ENCODE assay signal across 9 cellular contexts in the genomic region with DNA sequence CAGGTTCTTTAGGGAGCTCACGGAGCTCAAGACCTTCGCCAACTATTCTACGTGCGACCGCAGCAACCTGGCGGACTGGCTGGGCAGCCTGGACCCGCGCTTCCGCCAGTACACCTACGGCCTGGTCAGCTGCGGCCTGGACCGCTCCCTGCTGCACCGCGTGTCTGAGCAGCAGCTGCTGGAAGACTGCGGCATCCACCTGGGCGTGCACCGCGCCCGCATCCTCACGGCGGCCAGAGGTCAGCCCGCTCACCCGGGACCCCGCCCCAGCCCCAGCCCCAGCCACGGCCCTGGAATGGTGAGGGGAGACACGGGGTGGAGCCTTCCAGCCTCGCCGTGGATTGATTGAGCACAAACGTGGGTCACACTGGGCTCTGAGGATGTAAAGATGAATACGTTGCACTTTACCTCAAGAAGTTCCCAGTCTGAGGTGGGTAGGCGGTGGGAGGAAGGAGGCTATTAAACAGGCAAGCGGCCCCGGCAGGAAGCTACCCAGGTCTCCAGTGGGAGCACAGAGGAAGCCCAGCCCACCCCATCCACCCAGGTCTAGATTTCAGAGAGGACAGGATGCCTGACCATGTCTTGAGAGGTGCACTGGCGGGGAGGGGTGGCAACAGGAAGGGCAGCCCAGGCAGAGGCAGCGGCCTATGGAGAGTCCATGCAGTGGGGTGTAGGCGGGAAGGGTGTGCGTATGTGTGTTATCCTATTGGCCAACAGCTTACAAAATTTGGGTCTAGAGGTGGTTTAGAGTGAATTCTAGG. TPM values are rescaled to one million over a fixed set of nuclear protein-coding genes. Genes with fewer than 3 reads are reported as not detected.
A peak's percentile ranks its signal among the peaks of the same experiment; 100 is the strongest.
DNase-seq lines count a peak whose midpoint lies in the region; ATAC-seq and TF ChIP-seq lines count a peak whose summit lies in the region.
"Had no signal": no experiment of that assay in that cellular context is flagged by ENCODE, and none has a peak within 500 bp of the region (broad histone marks: within the 10 kb centered on the region; RNA-seq: fewer than 3 reads in every experiment).

No MANE protein-coding gene starts in this region.

- H3K79me1 ChIP-seq in mesenchymal stem cell (replicated peaks; ENCODE audit: low read length, poor library complexity, severe bottlenecking), result peaks cover 1% of the 10 kb centered on the region

- no peak overlapping the region for H2BK12ac ChIP-seq in mesenchymal stem cell (ENCODE audit: low read length in 2 of 2)

- POLR2A ChIA-PET in activated naive CD8-positive, alpha-beta T cell treated with anti-CD3 and anti-CD28 coated beads, Interleukin-2, amount 10 ng/mL, durations not matched to agents 7 days and 5 days (lab: Charles Lee), result interaction anchor here (0.9 to 3.0 kb wide), 9 partner anchors 12 to 161 kb away, joined by 3 to 31 read pairs (median 6); a partner anchor contains a TSS
- POLR2A ChIA-PET in OCI-LY7 (lab: Charles Lee), result no interaction called here

- no peak overlapping the region for H2BK5ac ChIP-seq in mesenchymal stem cell (ENCODE audit: low read depth, low read length, poor library complexity, severe bottlenecking)

- no peak overlapping the region for H3K23ac ChIP-seq in mesenchymal stem cell (ENCODE audit: low read length in 2 of 2)

- no peak for TF ChIP-seq CTCF in OCI-LY7 (conservative IDR thresholded peaks at IDR 0.05; ENCODE audit: low read length)

- H3K9me3 ChIP-seq in BLaER1 treated with 17β-estradiol and CSF1 and Interleukin-3, amounts not matched to agents 10 nM and 100 nM (replicated peaks in 1 of 11), result no peaks in the 10 kb centered on the region
- H3K9me3 ChIP-seq in mesenchymal stem cell (ENCODE audit: control insufficient read depth, low read length), result no peaks in the 10 kb centered on the region
- no peaks in the 10 kb centered on the region for H3K9me3 ChIP-seq in OCI-LY7 (ENCODE audit: low read length)

- H3K36me3 Mint-ChIP-seq in activated naive CD8-positive, alpha-beta T cell treated with anti-CD3 and anti-CD28 coated beads, Interleukin-2, amount 10 ng/mL, durations not matched to agents 7 days and 5 days, result peaks cover 17% of the 10 kb centered on the region

- H4K91ac ChIP-seq in mesenchymal stem cell (ENCODE audit: low read length), result peak overlapping the region; percentile 25

- H3K14ac ChIP-seq in mesenchymal stem cell (ENCODE audit: low read length in 2 of 2), result no peak overlapping the region

- no peak overlapping the region for H2AFZ ChIP-seq in mesenchymal stem cell (ENCODE audit: low read depth, low read length)
- H2AFZ ChIP-seq in OCI-LY7 (ENCODE audit: low read length), result no peak overlapping the region

- H3K4me3 Mint-ChIP-seq in activated naive CD8-positive, alpha-beta T cell treated with anti-CD3 and anti-CD28 coated beads, Interleukin-2, amount 10 ng/mL, durations not matched to agents 7 days and 5 days, result peak overlapping the region; percentile 96

- peaks cover 18 to 36% (median 29%) of the 10 kb centered on the region in 11 experiments for H3K27me3 ChIP-seq in BLaER1 treated with 17β-estradiol and CSF1 and Interleukin-3, amounts not matched to agents 10 nM and 100 nM
- H3K27me3 ChIP-seq in mesenchymal stem cell (ENCODE audit: control insufficient read depth in 1 of 2, insufficient read depth in 1 of 2, low read length in 2 of 2), result peaks cover 16 to 33% of the 10 kb centered on the region in 2 experiments

- peaks cover 0 to 50% (median 8%) of the 10 kb centered on the region in 11 experiments; a peak in 12 of 22 replicates for H4K20me1 ChIP-seq in BLaER1 treated with 17β-estradiol and CSF1 and Interleukin-3, amounts not matched to agents 10 nM and 100 nM
- H4K20me1 ChIP-seq in OCI-LY7 (ENCODE audit: insufficient read depth, low read length), result no peaks in the 10 kb centered on the region; the same call in 1 of the 2 replicates

- H3K27ac ChIP-seq in BLaER1 treated with 17β-estradiol and CSF1 and Interleukin-3, amounts not matched to agents 10 nM and 100 nM, result no peak overlapping the region
- no peak overlapping the region for H3K27ac ChIP-seq in mesenchymal stem cell (ENCODE audit: low read length, poor library complexity, severe bottlenecking)
- no peak overlapping the region for H3K27ac ChIP-seq in OCI-LY7 (ENCODE audit: low read depth, low read length, poor library complexity, severe bottlenecking)

- no peak for DNase-seq in activated naive CD8-positive, alpha-beta T cell treated with anti-CD3 and anti-CD28 coated beads, Interleukin-2, amount 10 ng/mL, durations not matched to agents 7 days and 5 days
- DNase-seq in mesenchymal stem cell, result no peak
- no peak for DNase-seq in OCI-LY7 (ENCODE audit: low spot score)
- no peak for DNase-seq in GM03348 (ENCODE audit: low spot score)
- no peak for DNase-seq in activated gamma-delta T cell (lab: John Stamatoyannopoulos, UW)

- peak overlapping the region; percentile 52 to 70 (median 58) for H3K4me3 ChIP-seq in BLaER1 treated with 17β-estradiol and CSF1 and Interleukin-3, amounts not matched to agents 10 nM and 100 nM
- no peak overlapping the region for H3K4me3 ChIP-seq in mesenchymal stem cell (ENCODE audit: insufficient read depth in 1 of 2, low read depth in 1 of 2, low read length in 2 of 2)
- H3K4me3 ChIP-seq in OCI-LY7 (ENCODE audit: low read depth, low read length, poor library complexity, severe bottlenecking), result no peak overlapping the region

- ATAC-seq in HG02759 (IDR thresholded peaks at IDR 0.05; ENCODE audit: unreplicated experiment) (peak; percentile 23), HG02884 (IDR thresholded peaks at IDR 0.05; ENCODE audit: unreplicated experiment) (no peak)
- ATAC-seq in activated naive CD8-positive, alpha-beta T cell treated with anti-CD3 and anti-CD28 coated beads, Interleukin-2, amount 10 ng/mL, durations not matched to agents 7 days and 5 days (ENCODE audit: low read depth), result peak; percentile 13

- H3K27ac Mint-ChIP-seq in activated naive CD8-positive, alpha-beta T cell treated with anti-CD3 and anti-CD28 coated beads, Interleukin-2, amount 10 ng/mL, durations not matched to agents 7 days and 5 days, result peak overlapping the region; percentile 92

- CTCF ChIA-PET in OCI-LY7 (lab: Charles Lee; ENCODE audit: unreplicated experiment), result no interaction called here

- no peak overlapping the region for H2BK120ac ChIP-seq in mesenchymal stem cell (ENCODE audit: low read depth, low read length)

- peaks cover 22% of the 10 kb centered on the region for H3K4me1 Mint-ChIP-seq in activated naive CD8-positive, alpha-beta T cell treated with anti-CD3 and anti-CD28 coated beads, Interleukin-2, amount 10 ng/mL, durations not matched to agents 7 days and 5 days

- peak overlapping the region in 1 of 2 experiments; percentile 13 for H3K4ac ChIP-seq in mesenchymal stem cell (ENCODE audit: low read depth in 1 of 2, low read length in 2 of 2)

- intact Hi-C loops in OCI-LY7 (cut with micrococcal nuclease; ENCODE audit: unreplicated experiment), result no loop called here

- peak overlapping the region in 9 of 11 experiments; percentile 55 to 76 (median 62); a peak in 12 of 22 replicates for H3K9ac ChIP-seq in BLaER1 treated with 17β-estradiol and CSF1 and Interleukin-3, amounts not matched to agents 10 nM and 100 nM
- H3K9ac ChIP-seq in mesenchymal stem cell (ENCODE audit: low read length), result no peak overlapping the region

- H3K4me1 ChIP-seq in BLaER1 treated with 17β-estradiol and CSF1 and Interleukin-3, amounts not matched to agents 10 nM and 100 nM, result peaks cover 17 to 29% (median 27%) of the 10 kb centered on the region in 10 experiments; a peak in 19 of 20 replicates
- H3K4me1 ChIP-seq in mesenchymal stem cell (ENCODE audit: control insufficient read depth, insufficient read depth, low read depth, low read length), result peaks cover 11% of the 10 kb centered on the region
- no peaks in the 10 kb centered on the region for H3K4me1 ChIP-seq in OCI-LY7 (ENCODE audit: insufficient read depth, low read length, poor library complexity, severe bottlenecking)

- no peaks in the 10 kb centered on the region for H3K27me3 Mint-ChIP-seq in activated naive CD8-positive, alpha-beta T cell treated with anti-CD3 and anti-CD28 coated beads, Interleukin-2, amount 10 ng/mL, durations not matched to agents 7 days and 5 days

- H3K9me2 ChIP-seq in OCI-LY7 (ENCODE audit: insufficient read depth, low read length), result no peaks in the 10 kb centered on the region

- H2BK15ac ChIP-seq in mesenchymal stem cell (ENCODE audit: low read depth, poor library complexity, severe bottlenecking), result no peak overlapping the region

- no peak overlapping the region for H4K8ac ChIP-seq in mesenchymal stem cell (ENCODE audit: low read length)

- BruUV-seq in OCI-LY7 (replicated peaks; lab: Mats Ljungman, UMichigan), result no TSS peak

- H3K36me3 ChIP-seq in BLaER1 treated with 17β-estradiol and CSF1 and Interleukin-3, amounts not matched to agents 10 nM and 100 nM, result peaks cover 25 to 55% (median 38%) of the 10 kb centered on the region in 11 experiments
- H3K36me3 ChIP-seq in mesenchymal stem cell (ENCODE audit: control insufficient read depth in 1 of 2, insufficient read depth in 2 of 2, low read depth in 1 of 2, low read length in 2 of 2) (peaks cover 17 to 18% of the 10 kb centered on the region in 2 experiments), OCI-LY7 (ENCODE audit: insufficient read depth, low read length) (peaks cover 8% of the 10 kb centered on the region)

- no peak overlapping the region for H3K18ac ChIP-seq in mesenchymal stem cell (ENCODE audit: low read depth in 1 of 2, low read length in 2 of 2)

- H2AK5ac ChIP-seq in mesenchymal stem cell (ENCODE audit: low read length, severe bottlenecking), result no peak overlapping the region

- WGBS in mesenchymal stem cell, result 50% methylated on average over 34 of the region's 37 CpGs

- H3K4me2 ChIP-seq in BLaER1 treated with 17β-estradiol and CSF1 and Interleukin-3, amounts not matched to agents 10 nM and 100 nM, result peak overlapping the region; percentile 81 to 98 (median 94)
- H3K4me2 ChIP-seq in mesenchymal stem cell (ENCODE audit: low read length, poor library complexity, severe bottlenecking) (no peak overlapping the region), OCI-LY7 (ENCODE audit: low read length) (no peak overlapping the region)

- H3K79me2 ChIP-seq in OCI-LY7 (ENCODE audit: insufficient read depth, low read depth, low read length), result no peaks in the 10 kb centered on the region

- no peaks in the 10 kb centered on the region for H3K9me3 Mint-ChIP-seq in activated naive CD8-positive, alpha-beta T cell treated with anti-CD3 and anti-CD28 coated beads, Interleukin-2, amount 10 ng/mL, durations not matched to agents 7 days and 5 days

RNA-seq across cellular contexts. Expression of a gene that starts 13.7 kb away (rescaled TPM):
- 10 to 100 TPM; 25.6 to 25.8 TPM for total RNA-seq in activated naive CD8-positive, alpha-beta T cell treated with anti-CD3 and anti-CD28 coated beads, Interleukin-2, amount 10 ng/mL, durations not matched to agents 7 days and 5 days
- 4.1 TPM for polyA plus RNA-seq in mesenchymal stem cell (2013, experiment 1 of 2)
- 3.9 TPM for polyA plus RNA-seq in mesenchymal stem cell (2013, experiment 2 of 2)
- total RNA-seq in OCI-LY7 (2014; rRNA removed; shearing (Covaris generic)), result 4.7 and 7.5 TPM in 2 replicates
- 21.3 and 21.7 TPM in 2 replicates for total RNA-seq in OCI-LY7 (2022)

RNA-seq across cellular contexts. Expression of a gene that starts 15.1 kb away (rescaled TPM):
- under 1 TPM in 1 of 2 experiments, not detected in 1; 0.28 TPM for total RNA-seq in activated naive CD8-positive, alpha-beta T cell treated with anti-CD3 and anti-CD28 coated beads, Interleukin-2, amount 10 ng/mL, durations not matched to agents 7 days and 5 days
- polyA plus RNA-seq in mesenchymal stem cell (2013, experiment 1 of 2), result 0.76 TPM
- 0.58 TPM for polyA plus RNA-seq in mesenchymal stem cell (2013, experiment 2 of 2)
- not detected in 2 replicates for total RNA-seq in OCI-LY7 (2014; rRNA removed; shearing (Covaris generic))
- 0.40 TPM in 1 of 2 replicates, not detected in the other for total RNA-seq in OCI-LY7 (2022)

RNA-seq across cellular contexts. Expression of a gene that starts 20.2 kb away (rescaled TPM):
- not detected for total RNA-seq in activated naive CD8-positive, alpha-beta T cell treated with anti-CD3 and anti-CD28 coated beads, Interleukin-2, amount 10 ng/mL, durations not matched to agents 7 days and 5 days
- polyA plus RNA-seq in mesenchymal stem cell (2013, experiment 1 of 2), result not detected
- polyA plus RNA-seq in mesenchymal stem cell (2013, experiment 2 of 2), result not detected
- not detected in 2 replicates for total RNA-seq in OCI-LY7 (2014; rRNA removed; shearing (Covaris generic))
- total RNA-seq in OCI-LY7 (2022), result not detected in 2 replicates
- total RNA-seq: subcutaneous adipose tissue had no signal

RNA-seq across cellular contexts. Expression of a gene that starts 20.8 kb away (rescaled TPM):
- total RNA-seq in activated naive CD8-positive, alpha-beta T cell treated with anti-CD3 and anti-CD28 coated beads, Interleukin-2, amount 10 ng/mL, durations not matched to agents 7 days and 5 days, result 1 to 10 TPM; 3.0 to 3.6 TPM
- 3.4 TPM for polyA plus RNA-seq in mesenchymal stem cell (2013, experiment 1 of 2)
- 3.4 TPM for polyA plus RNA-seq in mesenchymal stem cell (2013, experiment 2 of 2)
- total RNA-seq in OCI-LY7 (2014; rRNA removed; shearing (Covaris generic)), result 0.85 and 1.5 TPM in 2 replicates
- 1.2 and 2.2 TPM in 2 replicates for total RNA-seq in OCI-LY7 (2022)

RNA-seq across cellular contexts. Expression of a gene that starts 27.9 kb away (rescaled TPM):
- 10 to 100 TPM; 51.5 to 54.5 TPM for total RNA-seq in activated naive CD8-positive, alpha-beta T cell treated with anti-CD3 and anti-CD28 coated beads, Interleukin-2, amount 10 ng/mL, durations not matched to agents 7 days and 5 days
- polyA plus RNA-seq in mesenchymal stem cell (2013, experiment 1 of 2), result 67.8 TPM
- 67.2 TPM for polyA plus RNA-seq in mesenchymal stem cell (2013, experiment 2 of 2)
- 82.2 and 88.8 TPM in 2 replicates for total RNA-seq in OCI-LY7 (2014; rRNA removed; shearing (Covaris generic))
- 85.0 and 89.2 TPM in 2 replicates for total RNA-seq in OCI-LY7 (2022)

Comparison
In these comparisons a context has a peak if more than half of its experiments do, and no peak if none do; other contexts are left out.
1. H3K4me2 ChIP-seq: peak in BLaER1 treated with 17β-estradiol and CSF1 and Interleukin-3, amounts not matched to agents 10 nM and 100 nM (11 of 11); none in mesenchymal stem cell (single experiment) and OCI-LY7 (single experiment).
2. H3K4me3 ChIP-seq: peak in BLaER1 treated with 17β-estradiol and CSF1 and Interleukin-3, amounts not matched to agents 10 nM and 100 nM (10 of 10); none in mesenchymal stem cell (0 of 2) and OCI-LY7 (single experiment).